Comparison of ENCODE assay signal across 24 cellular contexts in the genomic region with DNA sequence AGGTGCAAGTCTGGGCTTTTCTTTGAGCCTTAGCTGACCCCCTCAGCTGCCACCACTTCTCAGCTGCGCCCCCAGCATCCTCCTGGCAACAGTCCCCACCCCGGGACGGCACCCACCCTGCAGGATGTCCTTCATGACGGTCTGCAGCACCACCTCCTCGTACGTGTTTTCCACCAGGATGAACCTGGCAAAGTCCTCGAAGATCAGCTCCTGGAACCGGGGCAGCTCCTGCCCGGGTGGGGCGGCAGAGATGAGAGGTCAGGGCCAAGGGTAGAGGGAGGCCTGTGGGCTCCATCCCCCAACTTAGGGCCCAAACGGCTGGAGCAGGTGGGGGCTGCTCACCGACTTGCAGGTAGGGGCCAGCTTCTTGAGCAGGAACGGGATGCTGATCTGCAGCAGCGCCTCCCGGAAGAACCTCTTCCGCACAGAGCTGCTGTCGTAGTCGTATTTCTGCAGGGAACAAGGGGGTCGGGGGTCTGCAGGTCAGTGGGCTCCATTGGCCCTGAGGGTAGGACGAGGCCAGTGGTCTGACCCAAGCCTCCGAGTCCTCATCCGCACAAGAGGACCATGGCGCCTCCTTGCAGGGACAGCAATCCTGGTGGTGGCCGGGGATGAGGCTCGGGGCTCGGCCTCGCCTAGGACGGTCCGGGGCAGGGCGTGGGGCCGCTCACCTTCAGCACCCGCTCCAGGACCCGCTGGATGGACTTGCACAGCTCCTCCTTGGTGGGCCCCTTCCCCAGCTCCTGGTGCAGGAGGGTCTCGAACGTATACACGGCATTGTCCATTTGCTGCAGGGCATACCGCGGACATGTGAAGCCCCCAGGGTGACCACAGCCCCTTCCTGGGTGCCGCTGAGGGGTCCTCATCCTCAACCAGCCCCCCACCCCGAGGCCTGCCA.
"Had no signal": no experiment of that assay in that cellular context is flagged by ENCODE, and none has a peak within 500 bp of the region (broad histone marks: within the 10 kb centered on the region; RNA-seq: fewer than 3 reads in every experiment).

No MANE protein-coding gene starts in this region.

- H3K27ac Mint-ChIP-seq: activated CD8-positive, alpha-beta T cell treated with anti-CD3 and anti-CD28 coated beads, Interleukin-2, amount 10 ng/mL, durations not matched to agents 7 days and 5 days; activated naive CD8-positive, alpha-beta T cell; activated T-cell treated with anti-CD3 and anti-CD28 coated beads, Interleukin-2, amount 50 U/mL, for 24 hours; activated T-helper 17 cell treated with anti-CD3 and anti-CD28 coated beads, Interleukin-2, amount 50 U/mL, for 72 hours; naive thymus-derived CD4-positive, alpha-beta T cell; stimulated activated memory B cell treated with anti-CD40 and anti-IgM and Interleukin-4, amounts not matched to agents 10 μg/mL and 1 μg/mL and 100 μg/mL, for 72 hours had no signal

- H3K4me3 Mint-ChIP-seq: activated CD8-positive, alpha-beta T cell treated with anti-CD3 and anti-CD28 coated beads, Interleukin-2, amount 10 ng/mL, durations not matched to agents 7 days and 5 days; activated naive CD8-positive, alpha-beta T cell; activated T-cell treated with anti-CD3 and anti-CD28 coated beads, Interleukin-2, amount 50 U/mL, for 24 hours; activated T-helper 17 cell treated with anti-CD3 and anti-CD28 coated beads, Interleukin-2, amount 50 U/mL, for 72 hours; central memory CD8-positive, alpha-beta T cell; naive thymus-derived CD4-positive, alpha-beta T cell; stimulated activated memory B cell treated with anti-CD40 and anti-IgM and Interleukin-4, amounts not matched to agents 10 μg/mL and 1 μg/mL and 100 μg/mL, for 72 hours had no signal

- H3K4me1 Mint-ChIP-seq: activated T-helper 17 cell treated with anti-CD3 and anti-CD28 coated beads, Interleukin-2, amount 50 U/mL, for 72 hours; central memory CD8-positive, alpha-beta T cell; stimulated activated memory B cell treated with anti-CD40 and anti-IgM and Interleukin-4, amounts not matched to agents 10 μg/mL and 1 μg/mL and 100 μg/mL, for 72 hours had no signal

- H3K36me3 Mint-ChIP-seq: stimulated activated memory B cell treated with anti-CD40 and anti-IgM and Interleukin-4, amounts not matched to agents 10 μg/mL and 1 μg/mL and 100 μg/mL, for 72 hours had no signal

- H3K27me3 Mint-ChIP-seq: activated naive CD8-positive, alpha-beta T cell; activated T-cell treated with anti-CD3 and anti-CD28 coated beads, Interleukin-2, amount 50 U/mL, for 24 hours; activated T-helper 17 cell treated with anti-CD3 and anti-CD28 coated beads, Interleukin-2, amount 50 U/mL, for 72 hours; central memory CD8-positive, alpha-beta T cell; naive thymus-derived CD4-positive, alpha-beta T cell; stimulated activated memory B cell treated with anti-CD40 and anti-IgM and Interleukin-4, amounts not matched to agents 10 μg/mL and 1 μg/mL and 100 μg/mL, for 72 hours had no signal

- H3K4me3 ChIP-seq: breast epithelium, colonic mucosa, dorsolateral prefrontal cortex, heart right ventricle, pancreas, skin epidermis, upper lobe of left lung had no signal

- H3K27ac ChIP-seq: breast epithelium, colonic mucosa, dorsolateral prefrontal cortex, epithelial cell of prostate, pancreas had no signal

- ATAC-seq: activated CD8-positive, alpha-beta T cell treated with anti-CD3 and anti-CD28 coated beads, Interleukin-2, amount 10 ng/mL, durations not matched to agents 7 days and 5 days; activated T-helper 17 cell treated with anti-CD3 and anti-CD28 coated beads, Interleukin-2, amount 50 U/mL, for 72 hours; heart right ventricle; left cardiac atrium; naive thymus-derived CD4-positive, alpha-beta T cell; pancreas; right cardiac atrium had no signal

- H3K9me3 ChIP-seq: breast epithelium, colonic mucosa, heart right ventricle, pancreas, upper lobe of left lung had no signal

- DNase-seq: activated CD4-positive, alpha-beta T cell treated with anti-CD3 and anti-CD28 coated beads for 1 hour; activated CD4-positive, alpha-beta T cell treated with anti-CD3 and anti-CD28 coated beads, Interleukin-2, amount 50 U/mL, for 1 hour; activated CD8-positive, alpha-beta T cell treated with anti-CD3 and anti-CD28 coated beads, Interleukin-2, amount 10 ng/mL, durations not matched to agents 7 days and 5 days; activated naive CD4-positive, alpha-beta T cell; activated T-cell treated with anti-CD3 and anti-CD28 coated beads, Interleukin-2, amount 50 U/mL, for 24 hours; colonic mucosa; dorsolateral prefrontal cortex; heart right ventricle; left cardiac atrium; mesendoderm; naive thymus-derived CD4-positive, alpha-beta T cell; pancreas; stimulated activated CD4-positive, alpha-beta T cell treated with anti-CD3 and anti-CD28 coated beads, Interleukin-2, amount 100 ng/mL, for 24 hours; T-helper 1 cell; T-helper 9 cell had no signal

- H3K27me3 ChIP-seq: breast epithelium, colonic mucosa, dorsolateral prefrontal cortex, heart right ventricle, pancreas, upper lobe of left lung had no signal

- H3K4me1 ChIP-seq: breast epithelium, colonic mucosa, pancreas had no signal

- H3K9me3 Mint-ChIP-seq: activated T-cell treated with anti-CD3 and anti-CD28 coated beads, Interleukin-2, amount 50 U/mL, for 24 hours; activated T-helper 17 cell treated with anti-CD3 and anti-CD28 coated beads, Interleukin-2, amount 50 U/mL, for 72 hours; central memory CD8-positive, alpha-beta T cell; naive thymus-derived CD4-positive, alpha-beta T cell; stimulated activated memory B cell treated with anti-CD40 and anti-IgM and Interleukin-4, amounts not matched to agents 10 μg/mL and 1 μg/mL and 100 μg/mL, for 72 hours had no signal
